In the genomic region with DNA sequence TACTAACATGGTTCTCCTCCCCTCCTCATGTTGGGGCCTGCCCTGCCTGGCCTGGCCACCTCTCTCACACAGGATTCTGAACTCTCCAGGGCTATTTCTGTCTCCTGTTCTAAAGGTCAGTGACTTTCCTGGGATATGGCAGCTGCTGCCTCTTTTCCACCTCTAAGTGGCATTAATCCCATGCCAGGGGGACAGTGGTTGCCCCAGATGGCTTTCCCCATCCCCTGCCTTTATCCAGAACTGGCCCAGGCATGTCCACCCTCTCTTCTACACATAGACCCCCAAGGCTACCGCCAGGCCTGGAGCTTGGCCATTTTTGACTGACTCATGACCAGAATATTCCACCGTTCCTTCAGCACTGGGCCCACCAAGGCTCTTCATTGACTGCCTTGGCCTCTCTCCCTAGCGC, we compare ENCODE assay signal across 13 cellular contexts.
DNase-seq lines count a peak whose midpoint lies in the region; ATAC-seq and FAIRE-seq lines count a peak whose summit lies in the region.
"Had no signal": no experiment of that assay in that cellular context is flagged by ENCODE, and none has a peak within 500 bp of the region (broad histone marks: within the 10 kb centered on the region; RNA-seq: fewer than 3 reads in every experiment).

No MANE protein-coding gene starts in this region.

- ATAC-seq in HG02798 (IDR thresholded peaks at IDR 0.05; ENCODE audit: poor library complexity, unreplicated experiment) (no peak), GM18502 (IDR thresholded peaks at IDR 0.05; ENCODE audit: poor library complexity, unreplicated experiment) (no peak)

- no peak for DNase-seq in activated naive CD4-positive, alpha-beta T cell treated with anti-CD3 and anti-CD28 coated beads for 36 hours
- DNase-seq in mesenchymal stem cell (no peak), urothelium cell line (ENCODE audit: low spot score) (peak; percentile 35), immature natural killer cell (no peak)
- DNase-seq: GOT3, left cardiac atrium, NCI-H2081 treated with DMSO at 0.1 percent for 48 hours had no signal

- peak overlapping the region; percentile 0 for H4K91ac ChIP-seq in mesenchymal stem cell (ENCODE audit: low read length)

- H3K4ac ChIP-seq in mesenchymal stem cell (ENCODE audit: low read depth in 1 of 2, low read length in 2 of 2), result peak overlapping the region in 1 of 2 experiments; percentile 2

- H3K4me1 Mint-ChIP-seq in activated naive CD4-positive, alpha-beta T cell treated with anti-CD3 and anti-CD28 coated beads, Interleukin-2, amount 50 U/mL, for 24 hours, result peaks cover 22% of the 10 kb centered on the region
- H3K4me1 Mint-ChIP-seq in activated naive CD4-positive, alpha-beta T cell treated with anti-CD3 and anti-CD28 coated beads for 36 hours (ENCODE audit: low read depth), result peaks cover 15% of the 10 kb centered on the region
- H3K4me1 Mint-ChIP-seq in immature natural killer cell, result no peaks in the 10 kb centered on the region

- H2BK120ac ChIP-seq in mesenchymal stem cell (ENCODE audit: low read depth, low read length), result peak overlapping the region; percentile 36

- peak overlapping the region; percentile 3 for H3K4me3 Mint-ChIP-seq in activated naive CD4-positive, alpha-beta T cell treated with anti-CD3 and anti-CD28 coated beads, Interleukin-2, amount 50 U/mL, for 24 hours
- no peak overlapping the region for H3K4me3 Mint-ChIP-seq in activated naive CD4-positive, alpha-beta T cell treated with anti-CD3 and anti-CD28 coated beads for 36 hours
- H3K4me3 Mint-ChIP-seq in immature natural killer cell, result no peak overlapping the region

- H2AFZ ChIP-seq in mesenchymal stem cell (ENCODE audit: low read depth, low read length), result no peak overlapping the region

- H2BK5ac ChIP-seq in mesenchymal stem cell (ENCODE audit: low read depth, low read length, poor library complexity, severe bottlenecking), result no peak overlapping the region

- WGBS in mesenchymal stem cell, result 86% methylated on average over 3 of the region's 3 CpGs

- CTCF ChIA-PET in activated naive CD4-positive, alpha-beta T cell treated with anti-CD3 and anti-CD28 coated beads for 36 hours (lab: Charles Lee), result interaction anchor here (1.4 kb wide), 1 partner anchor 22 kb away, joined by 3 read pairs; no protein-coding TSS in a partner anchor

- H3K36me3 Mint-ChIP-seq in activated naive CD4-positive, alpha-beta T cell treated with anti-CD3 and anti-CD28 coated beads, Interleukin-2, amount 50 U/mL, for 24 hours, result no peaks in the 10 kb centered on the region
- H3K36me3 Mint-ChIP-seq in activated naive CD4-positive, alpha-beta T cell treated with anti-CD3 and anti-CD28 coated beads for 36 hours (ENCODE audit: low read depth), result no peaks in the 10 kb centered on the region
- H3K36me3 Mint-ChIP-seq in immature natural killer cell, result no peaks in the 10 kb centered on the region

- H3K4me2 ChIP-seq in mesenchymal stem cell (ENCODE audit: low read length, poor library complexity, severe bottlenecking), result no peak overlapping the region

- no peak overlapping the region for H3K14ac ChIP-seq in mesenchymal stem cell (ENCODE audit: low read length in 2 of 2)

- H3K18ac ChIP-seq in mesenchymal stem cell (ENCODE audit: low read depth in 1 of 2, low read length in 2 of 2), result peak overlapping the region; percentile 11 to 85

- H3K27ac ChIP-seq in cingulate gyrus (ENCODE audit: low read depth, low read length) (peak overlapping the region; percentile 4), mesenchymal stem cell (ENCODE audit: low read length, poor library complexity, severe bottlenecking) (no peak overlapping the region)
- H3K27ac ChIP-seq: VCaP had no signal

- peak overlapping the region; percentile 7 to 82 for H2BK12ac ChIP-seq in mesenchymal stem cell (ENCODE audit: low read length in 2 of 2)

- no peaks in the 10 kb centered on the region for H3K9me3 ChIP-seq in mesenchymal stem cell (ENCODE audit: control insufficient read depth, low read length)

- no peaks in the 10 kb centered on the region for H3K36me3 ChIP-seq in mesenchymal stem cell (ENCODE audit: control insufficient read depth in 1 of 2, insufficient read depth in 2 of 2, low read depth in 1 of 2, low read length in 2 of 2)

- peak overlapping the region; percentile 0 for H4K8ac ChIP-seq in mesenchymal stem cell (ENCODE audit: low read length)

- no peaks in the 10 kb centered on the region for H3K27me3 ChIP-seq in mesenchymal stem cell (ENCODE audit: control insufficient read depth in 1 of 2, insufficient read depth in 1 of 2, low read length in 2 of 2)

- H3K4me3 ChIP-seq in mesenchymal stem cell (ENCODE audit: insufficient read depth in 1 of 2, low read depth in 1 of 2, low read length in 2 of 2), result peak overlapping the region in 1 of 2 experiments; percentile 40

- peak overlapping the region; percentile 69 for H2AK5ac ChIP-seq in mesenchymal stem cell (ENCODE audit: low read length, severe bottlenecking)

- H3K79me1 ChIP-seq in mesenchymal stem cell (replicated peaks; ENCODE audit: low read length, poor library complexity, severe bottlenecking), result no peaks in the 10 kb centered on the region

- no peak overlapping the region for H3K23ac ChIP-seq in mesenchymal stem cell (ENCODE audit: low read length in 2 of 2)

- H3K27ac Mint-ChIP-seq in activated naive CD4-positive, alpha-beta T cell treated with anti-CD3 and anti-CD28 coated beads, Interleukin-2, amount 50 U/mL, for 24 hours, result no peak overlapping the region
- H3K27ac Mint-ChIP-seq in activated naive CD4-positive, alpha-beta T cell treated with anti-CD3 and anti-CD28 coated beads for 36 hours, result no peak overlapping the region
- peak overlapping the region in 1 of 6 donors; percentile 40 for H3K27ac Mint-ChIP-seq in immature natural killer cell

- H3K9ac ChIP-seq in mesenchymal stem cell (ENCODE audit: low read length), result peak overlapping the region; percentile 81

- no peaks in the 10 kb centered on the region for H3K27me3 Mint-ChIP-seq in activated naive CD4-positive, alpha-beta T cell treated with anti-CD3 and anti-CD28 coated beads, Interleukin-2, amount 50 U/mL, for 24 hours
- H3K27me3 Mint-ChIP-seq in activated naive CD4-positive, alpha-beta T cell treated with anti-CD3 and anti-CD28 coated beads for 36 hours (ENCODE audit: low read depth), result no peaks in the 10 kb centered on the region
- H3K27me3 Mint-ChIP-seq in immature natural killer cell (ENCODE audit: low read depth in 3 of 3), result peaks cover 0 to 5% (median 2%) of the 10 kb centered on the region in 3 donors

- intact Hi-C loops in activated naive CD4-positive, alpha-beta T cell treated with anti-CD3 and anti-CD28 coated beads for 36 hours (cut with micrococcal nuclease), result no loop called here

- H2BK15ac ChIP-seq in mesenchymal stem cell (ENCODE audit: low read depth, poor library complexity, severe bottlenecking), result peak overlapping the region; percentile 75

- peaks cover 18% of the 10 kb centered on the region for H3K4me1 ChIP-seq in mesenchymal stem cell (ENCODE audit: control insufficient read depth, insufficient read depth, low read depth, low read length)

- peak; percentile 72 for FAIRE-seq in urothelium cell line (lab: Jason Lieb, UNC)
- FAIRE-seq: GM18507 had no signal

- no peaks in the 10 kb centered on the region for H3K9me3 Mint-ChIP-seq in activated naive CD4-positive, alpha-beta T cell treated with anti-CD3 and anti-CD28 coated beads, Interleukin-2, amount 50 U/mL, for 24 hours
- H3K9me3 Mint-ChIP-seq in activated naive CD4-positive, alpha-beta T cell treated with anti-CD3 and anti-CD28 coated beads for 36 hours, result no peaks in the 10 kb centered on the region
- peaks cover 0 to 1% (median 0%) of the 10 kb centered on the region in 6 donors for H3K9me3 Mint-ChIP-seq in immature natural killer cell
